19 cellular contexts compared by ENCODE assay signal in genomic region chr4:138097912-138098600, GRCh38.
DNase-seq lines count a peak whose midpoint lies in the region; ATAC-seq and TF ChIP-seq lines count a peak whose summit lies in the region.
"Had no signal": no experiment of that assay in that cellular context is flagged by ENCODE, and none has a peak within 500 bp of the region (broad histone marks: within the 10 kb centered on the region; RNA-seq: fewer than 3 reads in every experiment).

No MANE protein-coding gene starts in this region.

- peak overlapping the region; percentile 68 for H2AFZ ChIP-seq in Karpas-422 (ENCODE audit: low read length)
- no peak overlapping the region for H2AFZ ChIP-seq in SU-DHL-6 (ENCODE audit: low read depth, low read length, severe bottlenecking)

- H3F3A ChIP-seq in SU-DHL-6 (ENCODE audit: insufficient read depth) = no peaks in the 10 kb centered on the region

- H3K36me3 Mint-ChIP-seq in activated CD8-positive, alpha-beta T cell treated with anti-CD3 and anti-CD28 coated beads, Interleukin-2, amount 10 ng/mL, durations not matched to agents 7 days and 5 days (ENCODE audit: low read depth) = no peaks in the 10 kb centered on the region
- no peaks in the 10 kb centered on the region for H3K36me3 Mint-ChIP-seq in activated T-cell treated with anti-CD3 and anti-CD28 coated beads, Interleukin-2, amount 50 U/mL, for 24 hours (ENCODE audit: low read depth)
- H3K36me3 Mint-ChIP-seq: activated naive CD8-positive, alpha-beta T cell treated with anti-CD3 and anti-CD28 coated beads for 36 hours; brain had no signal

- no peak overlapping the region for H3K4me3 Mint-ChIP-seq in activated CD8-positive, alpha-beta T cell treated with anti-CD3 and anti-CD28 coated beads, Interleukin-2, amount 10 ng/mL, durations not matched to agents 7 days and 5 days
- no peak overlapping the region for H3K4me3 Mint-ChIP-seq in activated T-cell treated with anti-CD3 and anti-CD28 coated beads, Interleukin-2, amount 50 U/mL, for 24 hours
- H3K4me3 Mint-ChIP-seq: activated naive CD8-positive, alpha-beta T cell treated with anti-CD3 and anti-CD28 coated beads for 36 hours; brain; T-helper 1 cell treated with Interleukin-12 subunit alpha and Interleukin-12 subunit beta and Interleukin-4 antibody, amounts not matched to agents 30 μg/mL and 1 μg/mL, for 36 hours had no signal

- no peak overlapping the region for H3K27ac ChIP-seq in Karpas-422 (ENCODE audit: low read length)
- no peak overlapping the region for H3K27ac ChIP-seq in SU-DHL-6 (ENCODE audit: low read depth, low read length)
- H3K27ac ChIP-seq: tibial artery had no signal

- in situ Hi-C loops in G401 (cut with HindIII; ENCODE audit: low sequenced_read_pairs) = no loop called here

- H3K4me3 ChIP-seq in Karpas-422 (ENCODE audit: low read length) (no peak overlapping the region), SU-DHL-6 (ENCODE audit: insufficient read depth, low read length, poor library complexity, severe bottlenecking) (no peak overlapping the region), mucosa of descending colon (no peak overlapping the region)
- H3K4me3 ChIP-seq: lung, tibial artery had no signal

- intact Hi-C loops in mucosa of descending colon (cut with DNase I, micrococcal nuclease) = loop anchor here in 1 of 2 donors (10.0 kb wide), 1 partner anchor 587 kb away; no protein-coding TSS in a partner anchor

- DNase-seq in G401 (ENCODE audit: low spot score) (peak; percentile 71), Karpas-422 (no peak), mucosa of descending colon (no peak), NCI-H187 (lab: John Stamatoyannopoulos, UW) (no peak)
- DNase-seq in activated CD8-positive, alpha-beta T cell treated with anti-CD3 and anti-CD28 coated beads, Interleukin-2, amount 10 ng/mL, durations not matched to agents 7 days and 5 days = no peak
- DNase-seq in activated T-cell treated with anti-CD3 and anti-CD28 coated beads, Interleukin-2, amount 50 U/mL, for 24 hours = no peak
- DNase-seq: activated CD8-positive, alpha-beta memory T cell treated with anti-CD3 and anti-CD28 coated beads for 24 hours; activated naive CD8-positive, alpha-beta T cell treated with anti-CD3 and anti-CD28 coated beads for 36 hours; cortex of kidney; islet precursor cell; NCI-H146; NCI-H345; SHP77; stimulated activated naive CD4-positive, alpha-beta T cell treated with Interleukin-2 at 50 U/mL for 16 hours; tibial artery had no signal

- H3K9me3 ChIP-seq in Karpas-422 (ENCODE audit: low read length) = no peaks in the 10 kb centered on the region
- H3K9me3 ChIP-seq in SU-DHL-6 (ENCODE audit: insufficient read depth, low read length) = no peaks in the 10 kb centered on the region
- H3K9me3 ChIP-seq in mucosa of descending colon = no peaks in the 10 kb centered on the region
- H3K9me3 ChIP-seq: tibial artery had no signal

- H3K27ac Mint-ChIP-seq in activated CD8-positive, alpha-beta T cell treated with anti-CD3 and anti-CD28 coated beads, Interleukin-2, amount 10 ng/mL, durations not matched to agents 7 days and 5 days = no peak overlapping the region
- H3K27ac Mint-ChIP-seq in activated T-cell treated with anti-CD3 and anti-CD28 coated beads, Interleukin-2, amount 50 U/mL, for 24 hours = no peak overlapping the region
- H3K27ac Mint-ChIP-seq: activated naive CD8-positive, alpha-beta T cell treated with anti-CD3 and anti-CD28 coated beads for 36 hours; T-helper 1 cell treated with Interleukin-12 subunit alpha and Interleukin-12 subunit beta and Interleukin-4 antibody, amounts not matched to agents 30 μg/mL and 1 μg/mL, for 36 hours had no signal

- no peaks in the 10 kb centered on the region for H3K9me3 Mint-ChIP-seq in activated CD8-positive, alpha-beta T cell treated with anti-CD3 and anti-CD28 coated beads, Interleukin-2, amount 10 ng/mL, durations not matched to agents 7 days and 5 days (ENCODE audit: insufficient read depth)
- H3K9me3 Mint-ChIP-seq in activated T-cell treated with anti-CD3 and anti-CD28 coated beads, Interleukin-2, amount 50 U/mL, for 24 hours = no peaks in the 10 kb centered on the region
- H3K9me3 Mint-ChIP-seq: activated naive CD8-positive, alpha-beta T cell treated with anti-CD3 and anti-CD28 coated beads for 36 hours; brain; T-helper 1 cell treated with Interleukin-12 subunit alpha and Interleukin-12 subunit beta and Interleukin-4 antibody, amounts not matched to agents 30 μg/mL and 1 μg/mL, for 36 hours had no signal

- H3K9me2 ChIP-seq in Karpas-422 (replicated peaks; ENCODE audit: insufficient read depth, low read length) (no peaks in the 10 kb centered on the region), SU-DHL-6 (replicated peaks; ENCODE audit: insufficient read depth, low read length) (no peaks in the 10 kb centered on the region)

- H3K79me2 ChIP-seq in Karpas-422 (ENCODE audit: low read length) (no peaks in the 10 kb centered on the region), SU-DHL-6 (ENCODE audit: insufficient read depth, low read length) (no peaks in the 10 kb centered on the region)

- TF ChIP-seq CTCF in SU-DHL-6 (IDR thresholded peaks at IDR 0.05; ENCODE audit: insufficient read depth, low read length, poor library complexity, severe bottlenecking) (no peak), mucosa of descending colon (IDR thresholded peaks at IDR 0.05) (no peak)

- no peaks in the 10 kb centered on the region for H3K4me1 Mint-ChIP-seq in activated CD8-positive, alpha-beta T cell treated with anti-CD3 and anti-CD28 coated beads, Interleukin-2, amount 10 ng/mL, durations not matched to agents 7 days and 5 days (ENCODE audit: low read depth)
- no peaks in the 10 kb centered on the region for H3K4me1 Mint-ChIP-seq in activated T-cell treated with anti-CD3 and anti-CD28 coated beads, Interleukin-2, amount 50 U/mL, for 24 hours (ENCODE audit: low read depth)
- H3K4me1 Mint-ChIP-seq: activated naive CD8-positive, alpha-beta T cell treated with anti-CD3 and anti-CD28 coated beads for 36 hours had no signal

- H3K27me3 ChIP-seq in Karpas-422 (ENCODE audit: low read length) = no peaks in the 10 kb centered on the region
- H3K27me3 ChIP-seq in SU-DHL-6 (ENCODE audit: low read length) = no peaks in the 10 kb centered on the region
- H3K27me3 ChIP-seq: tibial artery had no signal

- peaks cover 2% of the 10 kb centered on the region for H3K27me3 Mint-ChIP-seq in activated CD8-positive, alpha-beta T cell treated with anti-CD3 and anti-CD28 coated beads, Interleukin-2, amount 10 ng/mL, durations not matched to agents 7 days and 5 days (ENCODE audit: low read depth)
- H3K27me3 Mint-ChIP-seq in activated T-cell treated with anti-CD3 and anti-CD28 coated beads, Interleukin-2, amount 50 U/mL, for 24 hours = no peaks in the 10 kb centered on the region
- H3K27me3 Mint-ChIP-seq: activated naive CD8-positive, alpha-beta T cell treated with anti-CD3 and anti-CD28 coated beads for 36 hours; brain had no signal

- H3K4me1 ChIP-seq in Karpas-422 (ENCODE audit: low read length) (peaks cover 18% of the 10 kb centered on the region), mucosa of descending colon (ENCODE audit: low read depth) (no peaks in the 10 kb centered on the region)

- H3K4me2 ChIP-seq in Karpas-422 (ENCODE audit: low read depth, low read length, poor library complexity, severe bottlenecking) (peak overlapping the region; percentile 28), SU-DHL-6 (ENCODE audit: low read depth, low read length, poor library complexity, severe bottlenecking) (peak overlapping the region; percentile 15)

- H3K36me3 ChIP-seq in Karpas-422 (ENCODE audit: insufficient read depth, low read length) = no peaks in the 10 kb centered on the region
- no peaks in the 10 kb centered on the region for H3K36me3 ChIP-seq in SU-DHL-6 (ENCODE audit: low read length)
- H3K36me3 ChIP-seq in mucosa of descending colon (ENCODE audit: low read depth) = no peaks in the 10 kb centered on the region
- H3K36me3 ChIP-seq: tibial artery had no signal

- POLR2A ChIA-PET in activated CD8-positive, alpha-beta T cell treated with anti-CD3 and anti-CD28 coated beads, Interleukin-2, amount 10 ng/mL, durations not matched to agents 7 days and 5 days (lab: Charles Lee) = no interaction called here

- ATAC-seq in mucosa of descending colon = peak; percentile 56
- no peak for ATAC-seq in activated CD8-positive, alpha-beta T cell treated with anti-CD3 and anti-CD28 coated beads, Interleukin-2, amount 10 ng/mL, durations not matched to agents 7 days and 5 days

- CTCF ChIA-PET in activated CD8-positive, alpha-beta T cell treated with anti-CD3 and anti-CD28 coated beads, Interleukin-2, amount 10 ng/mL, durations not matched to agents 7 days and 5 days (lab: Charles Lee) = interaction anchor here (1.0 kb wide), 1 partner anchor 252 kb away, joined by 3 read pairs; no protein-coding TSS in a partner anchor

- no peaks in the 10 kb centered on the region for H4K20me1 ChIP-seq in Karpas-422 (ENCODE audit: insufficient read depth, low read depth, low read length)
- no peaks in the 10 kb centered on the region for H4K20me1 ChIP-seq in SU-DHL-6 (ENCODE audit: low read depth, low read length)

- H3K9ac ChIP-seq in Karpas-422 (ENCODE audit: low read length) (0 out of 2 replicates have a peak overlapping the region, but pooled peaks have one; percentile 21), SU-DHL-6 (ENCODE audit: low read length) (no peak overlapping the region)
